1 cellular context compared by ENCODE assay signal in the genomic region with DNA sequence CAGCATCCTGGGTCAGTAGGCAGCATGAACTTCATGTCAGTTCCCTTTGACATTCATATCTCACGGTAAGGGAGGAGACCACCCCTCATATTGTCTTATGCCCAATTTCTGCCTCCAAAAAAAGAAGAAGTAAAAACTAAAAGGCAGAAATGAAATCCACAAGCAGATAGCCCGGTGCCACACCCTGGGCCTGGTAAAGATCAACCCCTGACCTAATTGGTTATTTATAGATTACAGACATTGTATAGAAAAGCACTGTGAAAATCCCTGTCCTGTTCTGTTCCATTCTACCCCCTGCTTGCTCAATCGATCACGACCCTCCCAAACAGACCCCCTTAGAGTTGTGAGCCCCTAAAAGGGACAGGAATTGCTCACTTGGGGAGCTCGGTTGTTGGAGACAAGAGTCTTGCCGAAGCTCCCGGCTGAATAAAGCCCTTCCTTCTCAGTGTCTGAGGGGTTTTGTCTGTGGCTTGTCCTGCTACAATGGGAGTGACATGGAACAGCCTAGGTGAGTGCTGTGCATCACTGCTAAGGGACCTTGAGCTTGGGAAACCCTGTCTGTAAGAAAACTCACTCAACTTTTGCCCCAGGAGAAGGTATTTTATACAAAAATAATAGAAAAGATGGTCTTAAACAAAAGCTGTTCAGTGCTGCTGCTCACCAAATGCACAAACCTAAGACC.
TF ChIP-seq lines count a peak whose summit lies in the region.

No MANE protein-coding gene starts in this region.

TF ChIP-seq in GM12878, 131 proteins besides CTCF, POLR2A, EP300 and RAD21 (continued from another document):
- TF ChIP-seq, protein P1, sequence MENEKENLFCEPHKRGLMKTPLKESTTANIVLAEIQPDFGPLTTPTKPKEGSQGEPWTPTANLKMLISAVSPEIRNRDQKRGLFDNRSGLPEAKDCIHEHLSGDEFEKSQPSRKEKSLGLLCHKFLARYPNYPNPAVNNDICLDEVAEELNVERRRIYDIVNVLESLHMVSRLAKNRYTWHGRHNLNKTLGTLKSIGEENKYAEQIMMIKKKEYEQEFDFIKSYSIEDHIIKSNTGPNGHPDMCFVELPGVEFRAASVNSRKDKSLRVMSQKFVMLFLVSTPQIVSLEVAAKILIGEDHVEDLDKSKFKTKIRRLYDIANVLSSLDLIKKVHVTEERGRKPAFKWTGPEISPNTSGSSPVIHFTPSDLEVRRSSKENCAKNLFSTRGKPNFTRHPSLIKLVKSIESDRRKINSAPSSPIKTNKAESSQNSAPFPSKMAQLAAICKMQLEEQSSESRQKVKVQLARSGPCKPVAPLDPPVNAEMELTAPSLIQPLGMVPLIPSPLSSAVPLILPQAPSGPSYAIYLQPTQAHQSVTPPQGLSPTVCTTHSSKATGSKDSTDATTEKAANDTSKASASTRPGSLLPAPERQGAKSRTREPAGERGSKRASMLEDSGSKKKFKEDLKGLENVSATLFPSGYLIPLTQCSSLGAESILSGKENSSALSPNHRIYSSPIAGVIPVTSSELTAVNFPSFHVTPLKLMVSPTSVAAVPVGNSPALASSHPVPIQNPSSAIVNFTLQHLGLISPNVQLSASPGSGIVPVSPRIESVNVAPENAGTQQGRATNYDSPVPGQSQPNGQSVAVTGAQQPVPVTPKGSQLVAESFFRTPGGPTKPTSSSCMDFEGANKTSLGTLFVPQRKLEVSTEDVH (IDR thresholded peaks at IDR 0.05; ENCODE audit: low read depth, partially characterized antibody), result no peak
